Comparison of ENCODE assay signal across 13 cellular contexts in genomic region chr16:1680361-1680760, GRCh38. TPM values are rescaled to one million over a fixed set of nuclear protein-coding genes. Genes with fewer than 3 reads are reported as not detected.
DNase-seq lines count a peak whose midpoint lies in the region; ATAC-seq and TF ChIP-seq lines count a peak whose summit lies in the region.
"Had no signal": no experiment of that assay in that cellular context is flagged by ENCODE, and none has a peak within 500 bp of the region (broad histone marks: within the 10 kb centered on the region; RNA-seq: fewer than 3 reads in every experiment).

No MANE protein-coding gene starts in this region.

- peaks cover 14% of the 10 kb centered on the region for H3K4me1 ChIP-seq in CD4-positive, CD25-positive, alpha-beta regulatory T cell (ENCODE audit: control insufficient read depth, insufficient read depth, low read length, poor library complexity, severe bottlenecking)
- peaks cover 26% of the 10 kb centered on the region for H3K4me1 ChIP-seq in DOHH2 (ENCODE audit: control insufficient read depth, low read length)
- H3K4me1 ChIP-seq in mesendoderm (ENCODE audit: control insufficient read depth, low read depth, low read length) = no peaks in the 10 kb centered on the region
- H3K4me1 ChIP-seq: breast epithelium had no signal

- peak overlapping the region in 3 of 4 donors; percentile 28 to 76 (median 48) for H3K4me3 Mint-ChIP-seq in CD4-positive, CD25-positive, alpha-beta regulatory T cell
- H3K4me3 Mint-ChIP-seq in activated T-helper 17 cell treated with anti-CD3 and anti-CD28 coated beads, Interleukin-2, amount 50 U/mL, for 72 hours = peak overlapping the region; percentile 94

- 0 out of 2 replicates have a peak, but pooled peaks cover 10% of the 10 kb centered on the region for H3F3A ChIP-seq in DOHH2 (ENCODE audit: control insufficient read depth, insufficient read depth)

- no peak overlapping the region for H3K27ac Mint-ChIP-seq in CD4-positive, CD25-positive, alpha-beta regulatory T cell
- no peak overlapping the region for H3K27ac Mint-ChIP-seq in activated T-helper 17 cell treated with anti-CD3 and anti-CD28 coated beads, Interleukin-2, amount 50 U/mL, for 72 hours

- peaks cover 14% of the 10 kb centered on the region for H3K36me3 ChIP-seq in CD4-positive, CD25-positive, alpha-beta regulatory T cell (ENCODE audit: control insufficient read depth, insufficient read depth, low read length)
- H3K36me3 ChIP-seq in DOHH2 (ENCODE audit: control insufficient read depth, low read length) (peaks cover 68% of the 10 kb centered on the region), mesendoderm (ENCODE audit: control insufficient read depth, insufficient read depth, low read length) (peaks cover 4% of the 10 kb centered on the region)
- H3K36me3 ChIP-seq: breast epithelium had no signal

- no CpG with 5 or more reads among the region's 14 CpGs for WGBS in mesendoderm (ENCODE audit: extremely low coverage, insufficient coverage, low lambda C conversion rate)

- H3K4me1 Mint-ChIP-seq in CD4-positive, CD25-positive, alpha-beta regulatory T cell = peaks cover 7 to 49% (median 24%) of the 10 kb centered on the region in 4 donors
- peaks cover 16% of the 10 kb centered on the region for H3K4me1 Mint-ChIP-seq in activated T-helper 17 cell treated with anti-CD3 and anti-CD28 coated beads, Interleukin-2, amount 50 U/mL, for 72 hours

- peaks cover 17% of the 10 kb centered on the region for H4K20me1 ChIP-seq in DOHH2 (ENCODE audit: control insufficient read depth, insufficient read depth, low read depth, low read length)

- H4K5ac ChIP-seq in mesendoderm (ENCODE audit: low read length) = no peak overlapping the region

- H2BK120ac ChIP-seq in mesendoderm (ENCODE audit: low read depth, low read length) = no peak overlapping the region

- no peak overlapping the region for H2AK5ac ChIP-seq in mesendoderm (ENCODE audit: low read length)

- H3K27me3 Mint-ChIP-seq in CD4-positive, CD25-positive, alpha-beta regulatory T cell = no peaks in the 10 kb centered on the region
- no peaks in the 10 kb centered on the region for H3K27me3 Mint-ChIP-seq in activated T-helper 17 cell treated with anti-CD3 and anti-CD28 coated beads, Interleukin-2, amount 50 U/mL, for 72 hours
- H3K27me3 Mint-ChIP-seq: effector memory CD8-positive, alpha-beta T cell had no signal

- no peaks in the 10 kb centered on the region for H3K9me3 Mint-ChIP-seq in CD4-positive, CD25-positive, alpha-beta regulatory T cell
- no peaks in the 10 kb centered on the region for H3K9me3 Mint-ChIP-seq in activated T-helper 17 cell treated with anti-CD3 and anti-CD28 coated beads, Interleukin-2, amount 50 U/mL, for 72 hours
- H3K9me3 Mint-ChIP-seq: effector memory CD8-positive, alpha-beta T cell had no signal

- DNase-seq in CD4-positive, CD25-positive, alpha-beta regulatory T cell = no peak
- DNase-seq in mesendoderm (no peak), NCI-H1048 (lab: John Stamatoyannopoulos, UW) (no peak), NCI-H524 (lab: John Stamatoyannopoulos, UW) (no peak)
- DNase-seq: effector memory CD8-positive, alpha-beta T cell; left lung; NCI-H2171; transverse colon had no signal

- no peak overlapping the region for H3K4me3 ChIP-seq in CD4-positive, CD25-positive, alpha-beta regulatory T cell (ENCODE audit: low read depth, low read length)
- no peak overlapping the region; the same call in 1 of the 2 replicates for H3K4me3 ChIP-seq in DOHH2 (ENCODE audit: low read length)
- H3K4me3 ChIP-seq in mesendoderm (ENCODE audit: low read length) = no peak overlapping the region
- H3K4me3 ChIP-seq: breast epithelium, left lung, transverse colon had no signal

- H2BK5ac ChIP-seq in mesendoderm (ENCODE audit: low read length) = no peak overlapping the region

- H3K56ac ChIP-seq in mesendoderm (ENCODE audit: low read length) = peak overlapping the region; percentile 71

- H3K9me2 ChIP-seq in DOHH2 (replicated peaks; ENCODE audit: control insufficient read depth, low read length) = no peaks in the 10 kb centered on the region

- H3K79me1 ChIP-seq in mesendoderm (ENCODE audit: low read length) = peaks cover 11% of the 10 kb centered on the region

- no peak overlapping the region for H3K4ac ChIP-seq in mesendoderm (ENCODE audit: low read depth, low read length)

- ATAC-seq in CD4-positive, CD25-positive, alpha-beta regulatory T cell (ENCODE audit: low read depth in 2 of 2) = no peak
- ATAC-seq in activated T-helper 17 cell treated with anti-CD3 and anti-CD28 coated beads, Interleukin-2, amount 50 U/mL, for 72 hours (replicated peaks) = no peak
- no peak for ATAC-seq in HG03175 (IDR thresholded peaks at IDR 0.05; ENCODE audit: unreplicated experiment)
- ATAC-seq in HG03108 (IDR thresholded peaks at IDR 0.05; ENCODE audit: unreplicated experiment) = no peak
- ATAC-seq: effector memory CD8-positive, alpha-beta T cell; left lung had no signal

- no peak for TF ChIP-seq CTCF in DOHH2 (IDR thresholded peaks at IDR 0.05; ENCODE audit: low read depth, low read length, poor library complexity, severe bottlenecking)

- H3K4me2 ChIP-seq in DOHH2 (ENCODE audit: low read length) = peak overlapping the region; percentile 78; the same call in 1 of the 2 replicates
- peak overlapping the region; percentile 35 for H3K4me2 ChIP-seq in mesendoderm (ENCODE audit: low read length)

- H3K27me3 ChIP-seq in CD4-positive, CD25-positive, alpha-beta regulatory T cell (ENCODE audit: control insufficient read depth, insufficient read depth, low read length) = no peaks in the 10 kb centered on the region
- H3K27me3 ChIP-seq in DOHH2 (ENCODE audit: control insufficient read depth, low read length) (no peaks in the 10 kb centered on the region), mesendoderm (ENCODE audit: insufficient read depth, low read length, poor library complexity) (no peaks in the 10 kb centered on the region)
- H3K27me3 ChIP-seq: breast epithelium, left lung, transverse colon had no signal

- no peak overlapping the region for H4K8ac ChIP-seq in mesendoderm (ENCODE audit: low read depth, low read length)

- H3K79me2 ChIP-seq in DOHH2 (ENCODE audit: control insufficient read depth, low read length) (peaks cover 77% of the 10 kb centered on the region), mesendoderm (ENCODE audit: control insufficient read depth, insufficient read depth, low read length) (peaks cover 65% of the 10 kb centered on the region)

- H3K23ac ChIP-seq in mesendoderm (ENCODE audit: low read length) = no peak overlapping the region

- H3K36me3 Mint-ChIP-seq in CD4-positive, CD25-positive, alpha-beta regulatory T cell = peaks cover 8% of the 10 kb centered on the region
- peaks cover 45% of the 10 kb centered on the region for H3K36me3 Mint-ChIP-seq in activated T-helper 17 cell treated with anti-CD3 and anti-CD28 coated beads, Interleukin-2, amount 50 U/mL, for 72 hours (ENCODE audit: low read depth)

- H3K27ac ChIP-seq in CD4-positive, CD25-positive, alpha-beta regulatory T cell (ENCODE audit: insufficient read depth, low read length, poor library complexity, severe bottlenecking) = no peak overlapping the region
- no peak overlapping the region for H3K27ac ChIP-seq in DOHH2 (ENCODE audit: low read depth, low read length)
- no peak overlapping the region for H3K27ac ChIP-seq in mesendoderm (ENCODE audit: low read depth, low read length)
- H3K27ac ChIP-seq: left lung, transverse colon had no signal

- peak overlapping the region; percentile 53 for H3K9ac ChIP-seq in mesendoderm (ENCODE audit: low read length)

- H2BK15ac ChIP-seq in mesendoderm (replicated peaks; ENCODE audit: low read depth) = no peak overlapping the region

- H3K18ac ChIP-seq in mesendoderm (ENCODE audit: low read length) = no peak overlapping the region

- no peaks in the 10 kb centered on the region for H3K9me3 ChIP-seq in CD4-positive, CD25-positive, alpha-beta regulatory T cell (ENCODE audit: control insufficient read depth in 2 of 2, low read length in 2 of 2)
- H3K9me3 ChIP-seq in DOHH2 (ENCODE audit: control insufficient read depth, insufficient read depth, low read length) = no peaks in the 10 kb centered on the region
- H3K9me3 ChIP-seq: breast epithelium, left lung, transverse colon had no signal

RNA-seq across cellular contexts. Expression of gene JPT2, which starts 2.3 kb away (rescaled TPM):
- total RNA-seq in CD4-positive, CD25-positive, alpha-beta regulatory T cell = 13.7 TPM
- polyA plus RNA-seq in CD4-positive, CD25-positive, alpha-beta regulatory T cell = 10 to 100 TPM in 2 of 4 donors, 1 to 10 TPM in 2; 9.7 to 13.9 (median 10.2) TPM
- total RNA-seq in activated T-helper 17 cell treated with anti-CD3 and anti-CD28 coated beads, Interleukin-2, amount 50 U/mL, for 72 hours = 10 to 100 TPM; 55.9 to 85.1 TPM
- 167 TPM for polyA plus RNA-seq in mesendoderm (2013, experiment 1 of 2)
- 168 TPM for polyA plus RNA-seq in mesendoderm (2013, experiment 2 of 2)

RNA-seq across cellular contexts. Expression of gene MAPK8IP3, which starts 25.6 kb away (rescaled TPM):
- 222 TPM for total RNA-seq in CD4-positive, CD25-positive, alpha-beta regulatory T cell
- 1 to 10 TPM in 3 of 4 donors, under 1 TPM in 1; 0.79 to 2.2 (median 1.2) TPM for polyA plus RNA-seq in CD4-positive, CD25-positive, alpha-beta regulatory T cell
- 100 to 1,000 TPM in 1 of 2 donors, 10 to 100 TPM in 1; 59.9 to 106 TPM for total RNA-seq in activated T-helper 17 cell treated with anti-CD3 and anti-CD28 coated beads, Interleukin-2, amount 50 U/mL, for 72 hours
- 16.1 TPM for polyA plus RNA-seq in mesendoderm (2013, experiment 1 of 2)
- polyA plus RNA-seq in mesendoderm (2013, experiment 2 of 2) = 14.7 TPM
